8 cellular contexts compared by ENCODE assay signal in the genomic region with DNA sequence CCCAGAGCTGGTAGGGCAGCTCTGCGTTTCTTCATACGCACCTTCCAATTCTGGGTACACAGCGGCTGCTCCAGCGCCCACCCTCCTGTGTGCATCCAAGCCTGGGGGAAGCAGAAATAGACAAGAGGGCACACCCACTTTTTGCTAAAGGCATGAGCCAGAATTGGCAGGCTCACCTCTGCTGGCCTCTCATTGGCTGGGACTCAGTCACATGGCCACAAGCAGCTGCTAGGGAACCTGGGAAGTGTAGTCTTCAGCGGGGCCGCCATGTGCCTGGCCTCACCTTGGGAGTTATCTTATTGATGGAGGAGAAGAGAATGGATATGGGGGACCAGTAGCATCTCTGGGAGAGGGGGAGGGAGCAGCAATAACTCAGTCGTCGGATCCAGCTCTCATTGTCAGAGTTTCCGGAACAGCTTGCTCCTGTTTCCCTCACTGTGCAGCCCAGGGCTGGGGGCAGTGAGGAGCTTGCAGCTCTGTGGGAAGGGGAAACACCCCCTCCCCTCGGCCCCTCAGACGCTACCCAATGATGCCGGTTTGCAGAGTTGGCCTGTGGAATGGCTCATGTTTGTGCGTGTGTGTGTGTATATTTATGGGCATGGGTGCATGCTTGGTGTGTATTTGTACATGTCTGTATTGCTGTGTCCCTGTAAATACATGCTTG. TPM values are rescaled to one million over a fixed set of nuclear protein-coding genes. Genes with fewer than 3 reads are reported as not detected.
DNase-seq lines count a peak whose midpoint lies in the region; ATAC-seq, FAIRE-seq and TF ChIP-seq lines count a peak whose summit lies in the region.

No MANE protein-coding gene starts in this region.

- 46 to 57% methylated on average over 13 of the region's 13 CpGs for WGBS in pancreas, 2 donors
- 49 to 57% methylated on average over 12 to 13 of the region's 13 CpGs for WGBS in upper lobe of left lung, 2 donors

- H3K4me1 Mint-ChIP-seq in activated T-helper 17 cell treated with anti-CD3 and anti-CD28 coated beads, Interleukin-2, amount 50 U/mL, for 72 hours: peaks cover 6% of the 10 kb centered on the region

- peak; percentile 51 to 52 for DNase-seq in AML-193 (lab: John Stamatoyannopoulos, UW)
- DNase-seq in LHCN-M2 (ENCODE audit: low read depth): peak; percentile 58
- peak; percentile 57 for DNase-seq in SHP77 treated with DMSO at 0.1 percent for 48 hours (lab: John Stamatoyannopoulos, UW)
- peak; percentile 29 to 72 for DNase-seq in foreskin keratinocyte
- DNase-seq in pancreas: peak in 4 of 6 donors; percentile 63 to 73 (median 70)
- peak in 1 of 2 donors; percentile 92 for DNase-seq in upper lobe of left lung

- no peak for TF ChIP-seq POLR2A in upper lobe of left lung (IDR thresholded peaks at IDR 0.05)

- ATAC-seq in GM19463 (IDR thresholded peaks at IDR 0.05; ENCODE audit: unreplicated experiment): peak; percentile 87
- peak; percentile 100 for ATAC-seq in activated T-helper 17 cell treated with anti-CD3 and anti-CD28 coated beads, Interleukin-2, amount 50 U/mL, for 72 hours (replicated peaks)
- peak; percentile 82 for ATAC-seq in foreskin keratinocyte
- ATAC-seq in pancreas: peak; percentile 85 to 93 (median 91)
- ATAC-seq in upper lobe of left lung (ENCODE audit: low FRiP score in 2 of 2): peak; percentile 75 to 90

- H3K27ac Mint-ChIP-seq in activated T-helper 17 cell treated with anti-CD3 and anti-CD28 coated beads, Interleukin-2, amount 50 U/mL, for 72 hours: peak overlapping the region; percentile 51

- H3K27me3 Mint-ChIP-seq in activated T-helper 17 cell treated with anti-CD3 and anti-CD28 coated beads, Interleukin-2, amount 50 U/mL, for 72 hours: no peaks in the 10 kb centered on the region

- intact Hi-C loops in pancreas (cut with DNase I): loop anchor here in 1 of 3 donors (5.0 kb wide), 1 partner anchor 37 kb away; no protein-coding TSS in a partner anchor

- no peaks in the 10 kb centered on the region for H3K9me3 Mint-ChIP-seq in activated T-helper 17 cell treated with anti-CD3 and anti-CD28 coated beads, Interleukin-2, amount 50 U/mL, for 72 hours

- H3K4me1 ChIP-seq in foreskin keratinocyte (no peaks in the 10 kb centered on the region), pancreas (no peaks in the 10 kb centered on the region), upper lobe of left lung (peaks cover 0 to 17% (median 6%) of the 10 kb centered on the region in 4 donors)

- no peak overlapping the region for H3K4me3 ChIP-seq in pancreas
- no peak overlapping the region for H3K4me3 ChIP-seq in upper lobe of left lung

- H3K9me3 ChIP-seq in pancreas (no peaks in the 10 kb centered on the region), upper lobe of left lung (no peaks in the 10 kb centered on the region)

- TF ChIP-seq CTCF in foreskin keratinocyte (conservative IDR thresholded peaks at IDR 0.05): no peak
- no peak for TF ChIP-seq CTCF in pancreas (IDR thresholded peaks at IDR 0.05)
- no peak for TF ChIP-seq CTCF in upper lobe of left lung (IDR thresholded peaks at IDR 0.05)

- H3K36me3 ChIP-seq in pancreas (no peaks in the 10 kb centered on the region), upper lobe of left lung (peaks cover 0 to 11% (median 2%) of the 10 kb centered on the region in 4 donors)

- no peak for TF ChIP-seq EP300 in upper lobe of left lung (IDR thresholded peaks at IDR 0.05)

- H3K4me3 Mint-ChIP-seq in activated T-helper 17 cell treated with anti-CD3 and anti-CD28 coated beads, Interleukin-2, amount 50 U/mL, for 72 hours: peak overlapping the region; percentile 23

- no peaks in the 10 kb centered on the region for H3K27me3 ChIP-seq in foreskin keratinocyte
- no peaks in the 10 kb centered on the region for H3K27me3 ChIP-seq in pancreas
- H3K27me3 ChIP-seq in upper lobe of left lung: no peaks in the 10 kb centered on the region

- H3K36me3 Mint-ChIP-seq in activated T-helper 17 cell treated with anti-CD3 and anti-CD28 coated beads, Interleukin-2, amount 50 U/mL, for 72 hours (ENCODE audit: low read depth): no peaks in the 10 kb centered on the region

- no peak for FAIRE-seq in pancreas (lab: Jason Lieb, UNC)

- H3K27ac ChIP-seq in foreskin keratinocyte (no peak overlapping the region), pancreas (no peak overlapping the region), upper lobe of left lung (no peak overlapping the region)

RNA-seq across cellular contexts. Expression of a gene that starts 11.8 kb away (rescaled TPM):
- total RNA-seq in LHCN-M2 (2014; rRNA removed) (27.9 and 33.0 TPM in 2 replicates), foreskin keratinocyte (27.6 and 28.0 TPM in 2 replicates), pancreas (10 to 100 TPM in 5 of 6 donors, 1 to 10 TPM in 1; 8.8 to 15.1 (median 12.7) TPM), upper lobe of left lung (10 to 100 TPM; 10.5 to 35.3 (median 25.6) TPM)
- polyA plus RNA-seq in LHCN-M2 (2012): 15.3 TPM
- 10 to 100 TPM; 34.7 to 54.0 TPM for total RNA-seq in activated T-helper 17 cell treated with anti-CD3 and anti-CD28 coated beads, Interleukin-2, amount 50 U/mL, for 72 hours
- polyA plus RNA-seq in foreskin keratinocyte (10.0 and 11.2 TPM in 2 replicates), pancreas (1 to 10 TPM; 6.3 TPM)

RNA-seq across cellular contexts. Expression of a gene that starts 30.1 kb away (rescaled TPM):
- total RNA-seq in LHCN-M2 (2014; rRNA removed) (181 and 185 TPM in 2 replicates), foreskin keratinocyte (541 and 610 TPM in 2 replicates), pancreas (100 to 1,000 TPM; 155 to 472 (median 217) TPM), upper lobe of left lung (100 to 1,000 TPM; 255 to 402 (median 364) TPM)
- polyA plus RNA-seq in LHCN-M2 (2012): 233 TPM
- total RNA-seq in activated T-helper 17 cell treated with anti-CD3 and anti-CD28 coated beads, Interleukin-2, amount 50 U/mL, for 72 hours: 100 to 1,000 TPM; 338 to 432 TPM
- polyA plus RNA-seq in foreskin keratinocyte (662 and 690 TPM in 2 replicates), pancreas (100 to 1,000 TPM; 418 to 423 TPM)

RNA-seq across cellular contexts. Expression of a gene that starts 33.5 kb away (rescaled TPM):
- total RNA-seq in LHCN-M2 (2014; rRNA removed) (under 0.01 TPM in 1 of 2 replicates, not detected in the other), foreskin keratinocyte (not detected in 2 replicates), pancreas (1 to 10 TPM; 1.6 to 4.2 (median 2.5) TPM), upper lobe of left lung (10 to 100 TPM in 5 of 6 donors, 1 to 10 TPM in 1; 5.2 to 45.0 (median 26.0) TPM)
- polyA plus RNA-seq in LHCN-M2 (2012): 0.04 TPM
- 1 to 10 TPM; 1.5 to 1.6 TPM for total RNA-seq in activated T-helper 17 cell treated with anti-CD3 and anti-CD28 coated beads, Interleukin-2, amount 50 U/mL, for 72 hours
- polyA plus RNA-seq in foreskin keratinocyte (not detected in 2 replicates), pancreas (1 to 10 TPM; 1.5 to 1.9 TPM)

RNA-seq across cellular contexts. Expression of a gene that starts 42.3 kb away (rescaled TPM):
- total RNA-seq in LHCN-M2 (2014; rRNA removed) (104 and 123 TPM in 2 replicates), foreskin keratinocyte (117 and 125 TPM in 2 replicates), pancreas (10 to 100 TPM; 25.9 to 50.8 (median 33.7) TPM), upper lobe of left lung (100 to 1,000 TPM in 4 of 6 donors, 10 to 100 TPM in 2; 71.2 to 168 (median 106) TPM)
- 96.0 TPM for polyA plus RNA-seq in LHCN-M2 (2012)
- 100 to 1,000 TPM in 1 of 2 donors, 10 to 100 TPM in 1; 61.3 to 102 TPM for total RNA-seq in activated T-helper 17 cell treated with anti-CD3 and anti-CD28 coated beads, Interleukin-2, amount 50 U/mL, for 72 hours
- polyA plus RNA-seq in foreskin keratinocyte (192 TPM in 2 replicates), pancreas (100 to 1,000 TPM; 113 to 117 TPM)
